In genomic region chr1:159900086-159900680, GRCh38 we compare ENCODE assay signal across 8 cellular contexts. TPM values are rescaled to one million over a fixed set of nuclear protein-coding genes. Genes with fewer than 3 reads are reported as not detected.
DNase-seq lines count a peak whose midpoint lies in the region; ATAC-seq, FAIRE-seq and TF ChIP-seq lines count a peak whose summit lies in the region.

Gene CFAP45 (minus strand): TSS chr1:159900165. CDS start chr1:159900098, 67 bp downstream.

- no peaks in the 10 kb centered on the region for H3K9me3 ChIP-seq in tibial artery

- peak within 1 kb of the TSS; percentile 67 to 71 for H3K27ac ChIP-seq in tibial artery

- no peak for FAIRE-seq in GM19239 (lab: Jason Lieb, UNC)

- H3K27me3 ChIP-seq in tibial artery: no peaks in the 10 kb centered on the region

- POLR2A ChIA-PET in MCF 10A (lab: Yijun Ruan, JAX): no interaction called here

- peak within 1 kb of the TSS in 1 of 2 donors; percentile 27 for H3K4me3 ChIP-seq in tibial artery

- CTCF ChIA-PET in MCF 10A (lab: Yijun Ruan, JAX): interaction anchor here (0.5 to 8.9 kb wide), 9 partner anchors 8 to 739 kb away, joined by 3 to 134 read pairs (median 3); no protein-coding TSS in a partner anchor

- intact Hi-C loops in MCF 10A (cut with micrococcal nuclease): no loop called here
- intact Hi-C loops in tibial artery (cut with DNase I; ENCODE audit: low total_unique reads): no loop called here

- H3K36me3 ChIP-seq in tibial artery: no peaks in the 10 kb centered on the region

- no TSS peak for BruUV-seq in MCF 10A (replicated peaks; lab: Mats Ljungman, UMichigan)

- H3K4me1 ChIP-seq in tibial artery: peaks cover 0 to 22% (median 19%) of the 10 kb centered on the region in 4 donors

- no peaks in the 10 kb centered on the region for H3K27me3 Mint-ChIP-seq in MCF 10A (ENCODE audit: insufficient read depth, unreplicated experiment)

- no peaks in the 10 kb centered on the region for H3K36me3 Mint-ChIP-seq in MCF 10A (ENCODE audit: insufficient read depth, unreplicated experiment)

- H3K4me1 Mint-ChIP-seq in MCF 10A (ENCODE audit: insufficient read depth, unreplicated experiment): peaks cover 10% of the 10 kb centered on the region

- DNase-seq in ELR (ENCODE audit: low read depth) (peak; percentile 64), NCI-H146 treated with DMSO at 0.1 percent for 48 hours (lab: John Stamatoyannopoulos, UW; ENCODE audit: unreplicated experiment) (peak; percentile 75), MCF 10A (ENCODE audit: unreplicated experiment) (peak; percentile 79), islet precursor cell (peak; percentile 98), tibial artery (peak; percentile 82 to 95), GM19239 (ENCODE audit: insufficient read length, low spot score) (no peak), activated gamma-delta T cell (lab: John Stamatoyannopoulos, UW) (no peak)

- no peaks in the 10 kb centered on the region for H3K9me3 Mint-ChIP-seq in MCF 10A (ENCODE audit: unreplicated experiment)

- H3K4me3 Mint-ChIP-seq in MCF 10A (ENCODE audit: unreplicated experiment): peak within 1 kb of the TSS; percentile 60

- no peak within 1 kb of the TSS for H3K27ac Mint-ChIP-seq in MCF 10A (ENCODE audit: low read depth, unreplicated experiment)

- no peak for ATAC-seq in HG02610 (IDR thresholded peaks at IDR 0.05; ENCODE audit: unreplicated experiment)

- TF ChIP-seq CTCF in MCF 10A (IDR thresholded peaks at IDR 0.05; ENCODE audit: unreplicated experiment) (no peak), tibial artery (IDR thresholded peaks at IDR 0.05) (no peak)

RNA-seq across cellular contexts. Expression of gene CFAP45, which starts in this region (rescaled TPM):
- 0.32 and 0.40 TPM in 2 replicates for total RNA-seq in MCF 10A (2022)

Comparison
In these comparisons a context has a peak if more than half of its experiments do, and no peak if none do; other contexts are left out.
1. Peak in DNase-seq in MCF 10A; RNA of the gene not detected or under 1 TPM.
2. DNase-seq: peak in ELR (single experiment), NCI-H146 treated with DMSO at 0.1 percent for 48 hours (single experiment), islet precursor cell (single experiment) and tibial artery (2 of 2); none in GM19239 (single experiment) and activated gamma-delta T cell (single experiment).